Comparison of ENCODE assay signal across 1 cellular context in the genomic region with DNA sequence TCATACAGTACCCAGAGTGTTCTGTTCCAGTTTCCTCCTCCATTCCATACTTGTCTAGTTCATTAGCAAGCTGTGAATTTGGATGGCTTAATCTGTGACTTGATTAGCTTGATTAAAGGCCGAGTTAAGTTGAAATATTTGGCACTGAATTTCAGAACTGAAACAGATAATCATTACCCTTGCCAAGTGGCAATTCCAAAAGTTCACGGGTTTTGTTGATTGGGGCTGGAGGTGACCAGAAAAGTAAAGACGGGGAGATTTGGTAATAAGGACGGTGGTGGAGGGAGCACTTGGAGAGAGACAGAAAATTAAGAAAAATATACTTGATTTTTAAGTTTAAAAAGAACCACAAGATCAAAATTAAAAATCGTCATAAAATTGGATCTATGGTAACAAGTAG.
TF ChIP-seq lines count a peak whose summit lies in the region.

No MANE protein-coding gene starts in this region.

TF ChIP-seq in GM23338, 12 proteins besides CTCF, POLR2A, EP300 and RAD21 (continued from another document):
- TF ChIP-seq ZNF462 (CRISPR knock-in tag; IDR thresholded peaks at IDR 0.05): no peak
